8 cellular contexts compared by ENCODE assay signal in the genomic region with DNA sequence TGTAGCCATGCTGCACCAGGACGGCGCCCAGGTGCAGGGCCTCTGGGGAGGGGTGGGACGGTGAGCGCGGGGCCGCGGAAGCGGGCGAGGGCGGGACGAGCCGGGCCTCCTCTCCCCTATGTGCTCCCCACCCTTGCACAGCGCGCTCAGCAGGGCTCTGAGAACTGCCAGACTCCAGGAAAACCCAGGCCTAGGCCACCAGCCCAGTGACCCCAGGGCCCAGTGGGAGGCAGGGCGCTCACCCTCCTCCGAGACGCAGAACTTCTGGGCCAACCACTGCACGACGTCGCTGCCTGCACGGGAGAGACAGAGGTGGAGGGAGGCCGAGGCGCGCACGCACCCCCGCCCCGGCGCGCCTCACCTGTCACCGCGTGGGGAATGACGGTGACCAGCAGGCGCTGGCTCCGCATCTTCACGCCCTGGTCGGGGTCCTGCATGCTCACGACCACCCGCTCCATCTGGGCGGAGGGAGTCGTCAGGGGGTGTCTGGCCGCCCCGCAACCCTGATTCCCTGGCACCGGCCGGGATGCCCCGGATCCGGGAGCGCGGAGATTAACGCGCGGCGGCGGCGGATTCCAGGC. TPM values are rescaled to one million over a fixed set of nuclear protein-coding genes. Genes with fewer than 3 reads are reported as not detected.
DNase-seq lines count a peak whose midpoint lies in the region; ATAC-seq lines count a peak whose summit lies in the region.

No MANE protein-coding gene starts in this region.

- no peak overlapping the region for H3K27ac Mint-ChIP-seq in activated naive CD8-positive, alpha-beta T cell treated with anti-CD3 and anti-CD28 coated beads for 36 hours
- no peak overlapping the region for H3K27ac Mint-ChIP-seq in stimulated activated effector memory CD8-positive, alpha-beta T cell treated with anti-CD3 and anti-CD28 coated beads, Interleukin-12 subunit alpha, Interleukin-12 subunit beta, amount 100 ng/mL, for 72 hours

- H3K36me3 Mint-ChIP-seq in activated naive CD8-positive, alpha-beta T cell treated with anti-CD3 and anti-CD28 coated beads for 36 hours, result no peaks in the 10 kb centered on the region
- H3K36me3 Mint-ChIP-seq in stimulated activated effector memory CD8-positive, alpha-beta T cell treated with anti-CD3 and anti-CD28 coated beads, Interleukin-12 subunit alpha, Interleukin-12 subunit beta, amount 100 ng/mL, for 72 hours, result no peaks in the 10 kb centered on the region

- H3K4me1 Mint-ChIP-seq in activated naive CD8-positive, alpha-beta T cell treated with anti-CD3 and anti-CD28 coated beads for 36 hours, result peaks cover 4% of the 10 kb centered on the region
- peaks cover 10% of the 10 kb centered on the region for H3K4me1 Mint-ChIP-seq in stimulated activated effector memory CD8-positive, alpha-beta T cell treated with anti-CD3 and anti-CD28 coated beads, Interleukin-12 subunit alpha, Interleukin-12 subunit beta, amount 100 ng/mL, for 72 hours

- peak; percentile 61 for DNase-seq in DMS53 (lab: John Stamatoyannopoulos, UW)
- DNase-seq in DMS53 treated with DMSO at 0.1 percent for 48 hours (lab: John Stamatoyannopoulos, UW; ENCODE audit: unreplicated experiment), result no peak
- peak; percentile 29 for DNase-seq in activated naive CD8-positive, alpha-beta T cell treated with anti-CD3 and anti-CD28 coated beads for 36 hours
- no peak for DNase-seq in stimulated activated effector memory CD8-positive, alpha-beta T cell treated with anti-CD3 and anti-CD28 coated beads, Interleukin-12 subunit alpha, Interleukin-12 subunit beta, amount 100 ng/mL, for 72 hours (ENCODE audit: low spot score in 2 of 2)
- no peak for DNase-seq in globus pallidus (ENCODE audit: low spot score)
- no peak for DNase-seq in HUDEP-2 (lab: John Stamatoyannopoulos, UW; ENCODE audit: unreplicated experiment in 76 of 76)
- DNase-seq in stimulated activated CD4-positive, alpha-beta T cell treated with anti-CD3 and anti-CD28 coated beads, Interleukin-4, amount 100 ng/mL, for 24 hours, result no peak

- H3K9me3 Mint-ChIP-seq in activated naive CD8-positive, alpha-beta T cell treated with anti-CD3 and anti-CD28 coated beads for 36 hours, result no peaks in the 10 kb centered on the region
- no peaks in the 10 kb centered on the region for H3K9me3 Mint-ChIP-seq in stimulated activated effector memory CD8-positive, alpha-beta T cell treated with anti-CD3 and anti-CD28 coated beads, Interleukin-12 subunit alpha, Interleukin-12 subunit beta, amount 100 ng/mL, for 72 hours

- peaks cover 37% of the 10 kb centered on the region for H3K27me3 Mint-ChIP-seq in activated naive CD8-positive, alpha-beta T cell treated with anti-CD3 and anti-CD28 coated beads for 36 hours

- ATAC-seq in stimulated activated effector memory CD8-positive, alpha-beta T cell treated with anti-CD3 and anti-CD28 coated beads, Interleukin-12 subunit alpha, Interleukin-12 subunit beta, amount 100 ng/mL, for 72 hours, result peak; percentile 31

- no peak overlapping the region for H3K4me3 Mint-ChIP-seq in activated naive CD8-positive, alpha-beta T cell treated with anti-CD3 and anti-CD28 coated beads for 36 hours
- H3K4me3 Mint-ChIP-seq in stimulated activated effector memory CD8-positive, alpha-beta T cell treated with anti-CD3 and anti-CD28 coated beads, Interleukin-12 subunit alpha, Interleukin-12 subunit beta, amount 100 ng/mL, for 72 hours, result peak overlapping the region; percentile 24

- H3K4me3 ChIP-seq in iPS-11a (ENCODE audit: low read depth, low read length), result peak overlapping the region; percentile 37

RNA-seq across cellular contexts. Expression of gene RGS11, which starts 0.6 kb away (rescaled TPM):
- total RNA-seq in activated naive CD8-positive, alpha-beta T cell treated with anti-CD3 and anti-CD28 coated beads for 36 hours, result not detected

RNA-seq across cellular contexts. Expression of gene ARHGDIG, which starts 5.3 kb away (rescaled TPM):
- total RNA-seq in activated naive CD8-positive, alpha-beta T cell treated with anti-CD3 and anti-CD28 coated beads for 36 hours, result not detected

RNA-seq across cellular contexts. Expression of gene PDIA2, which starts 7.8 kb away (rescaled TPM):
- not detected for total RNA-seq in activated naive CD8-positive, alpha-beta T cell treated with anti-CD3 and anti-CD28 coated beads for 36 hours

RNA-seq across cellular contexts. Expression of gene FAM234A, which starts 40.5 kb away (rescaled TPM):
- total RNA-seq in activated naive CD8-positive, alpha-beta T cell treated with anti-CD3 and anti-CD28 coated beads for 36 hours, result 10 to 100 TPM; 20.9 to 24.1 TPM

RNA-seq across cellular contexts. Expression of gene LUC7L, which starts 45.9 kb away (rescaled TPM):
- 10 to 100 TPM; 61.9 to 65.3 TPM for total RNA-seq in activated naive CD8-positive, alpha-beta T cell treated with anti-CD3 and anti-CD28 coated beads for 36 hours

Comparison
In these comparisons a context has a peak if more than half of its experiments do, and no peak if none do; other contexts are left out.
1. DNase-seq: peak in DMS53 (single experiment) and activated naive CD8-positive, alpha-beta T cell treated with anti-CD3 and anti-CD28 coated beads for 36 hours (single experiment); none in DMS53 treated with DMSO at 0.1 percent for 48 hours (single experiment), stimulated activated effector memory CD8-positive, alpha-beta T cell treated with anti-CD3 and anti-CD28 coated beads, Interleukin-12 subunit alpha, Interleukin-12 subunit beta, amount 100 ng/mL, for 72 hours (0 of 2), globus pallidus (single experiment), HUDEP-2 (0 of 76) and stimulated activated CD4-positive, alpha-beta T cell treated with anti-CD3 and anti-CD28 coated beads, Interleukin-4, amount 100 ng/mL, for 24 hours (single experiment).